In the genomic region with DNA sequence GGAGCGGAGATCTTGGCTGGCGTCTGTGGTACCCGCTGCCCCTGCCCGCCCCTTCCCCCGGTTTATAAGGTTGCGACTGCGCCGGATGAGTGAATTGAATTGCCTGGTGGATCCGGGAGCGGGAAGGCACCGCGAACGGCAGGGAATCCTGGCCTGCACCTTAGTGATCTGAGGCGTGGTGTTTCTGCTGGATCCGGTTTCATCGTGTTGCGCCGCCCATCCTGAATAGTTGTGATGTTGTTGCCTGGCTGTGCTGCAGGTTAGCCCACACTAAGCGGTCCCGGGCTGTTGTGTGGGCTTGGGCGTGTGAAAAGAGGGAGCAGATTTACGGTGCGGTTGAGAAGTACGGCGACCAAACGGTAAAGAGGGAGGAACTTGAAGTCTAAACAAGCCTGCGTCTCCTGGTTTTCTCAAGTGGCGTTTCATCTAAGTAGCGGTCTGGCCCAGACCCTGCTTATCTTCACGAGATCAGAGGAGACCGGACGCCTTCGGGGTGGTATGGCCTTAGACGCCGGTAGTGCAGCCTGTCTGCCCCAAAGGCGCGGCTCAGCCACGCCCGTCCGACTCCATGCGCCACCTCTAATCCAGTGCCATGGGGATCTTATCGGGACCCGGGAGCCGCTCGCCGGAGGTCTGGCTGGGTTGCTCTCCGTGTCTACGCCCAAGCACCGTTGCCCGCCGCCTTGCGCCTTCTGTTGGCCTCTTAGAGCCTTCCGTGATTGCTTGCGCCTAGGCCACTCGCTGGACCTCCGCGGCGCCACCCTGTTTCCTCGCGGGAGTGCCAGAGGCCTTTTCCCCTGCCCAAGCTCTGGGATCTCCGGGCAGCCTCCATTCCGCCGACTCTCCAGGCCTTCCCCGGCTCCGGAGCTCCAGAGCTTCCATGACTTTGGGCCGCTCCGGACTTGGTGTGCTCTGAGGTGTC, we compare ENCODE assay signal across 9 cellular contexts.
DNase-seq lines count a peak whose midpoint lies in the region; ATAC-seq, FAIRE-seq and TF ChIP-seq lines count a peak whose summit lies in the region.
"Had no signal": no experiment of that assay in that cellular context is flagged by ENCODE, and none has a peak within 500 bp of the region (broad histone marks: within the 10 kb centered on the region; RNA-seq: fewer than 3 reads in every experiment).

No MANE protein-coding gene starts in this region.

- H3K4me2 ChIP-seq in endothelial cell of umbilical vein (ENCODE audit: insufficient read depth, low read length): peak overlapping the region; percentile 16

- intact Hi-C loops in endothelial cell of umbilical vein (cut with micrococcal nuclease): no loop called here
- intact Hi-C loops in uterus (cut with DNase I; ENCODE audit: low total_unique reads): no loop called here

- POLR2A ChIA-PET in endothelial cell of umbilical vein (lab: Charles Lee): no interaction called here

- H3K9me3 ChIP-seq in endothelial cell of umbilical vein (replicated peaks; ENCODE audit: control insufficient read depth, insufficient read depth, low read length) (no peaks in the 10 kb centered on the region), mucosa of rectum (ENCODE audit: control insufficient read depth in 2 of 2, low read length in 2 of 2) (no peaks in the 10 kb centered on the region), uterus (no peaks in the 10 kb centered on the region)

- peak overlapping the region; percentile 83 for H3K4me3 Mint-ChIP-seq in T-helper 2 cell treated with Interferon-gamma antibody and Interleukin-4, amounts not matched to agents 5 μg/mL and 100 μg/mL, for 36 hours

- DNase-seq in NCI-H1417 (lab: John Stamatoyannopoulos, UW): peak; percentile 29 to 67 (median 57)
- DNase-seq in NCI-H1417 treated with DMSO at 0.1 percent for 48 hours (lab: John Stamatoyannopoulos, UW): no peak
- peak; percentile 16 for DNase-seq in NCI-H1105 (lab: John Stamatoyannopoulos, UW)
- DNase-seq in T-helper 2 cell treated with Interferon-gamma antibody and Interleukin-4, amounts not matched to agents 5 μg/mL and 100 μg/mL, for 36 hours (ENCODE audit: low spot score): peak; percentile 6
- DNase-seq in endothelial cell of umbilical vein (ENCODE audit: low read depth, low spot score): no peak
- peak; percentile 25 to 44 for DNase-seq in uterus

- BruUV-seq in endothelial cell of umbilical vein (replicated peaks; lab: Mats Ljungman, UMichigan): no TSS peak

- no peak for ATAC-seq in HG03108 (IDR thresholded peaks at IDR 0.05; ENCODE audit: unreplicated experiment)

- peaks cover 55% of the 10 kb centered on the region for H3K27me3 Mint-ChIP-seq in T-helper 2 cell treated with Interferon-gamma antibody and Interleukin-4, amounts not matched to agents 5 μg/mL and 100 μg/mL, for 36 hours (ENCODE audit: low read depth)

- H3K79me2 ChIP-seq in endothelial cell of umbilical vein (ENCODE audit: control insufficient read depth, insufficient read depth, low read length): no peaks in the 10 kb centered on the region

- H3K4me1 ChIP-seq in endothelial cell of umbilical vein (ENCODE audit: control insufficient read depth, extremely low read depth, insufficient read depth, low read length) (peaks cover 4% of the 10 kb centered on the region), mucosa of rectum (ENCODE audit: control insufficient read depth in 2 of 2, insufficient read depth in 2 of 2, low read length in 2 of 2) (peaks cover 18% of the 10 kb centered on the region in 2 donors), uterus (peaks cover 0 to 17% of the 10 kb centered on the region in 2 donors)

- H3K9ac ChIP-seq in endothelial cell of umbilical vein (replicated peaks; ENCODE audit: extremely low read depth, insufficient read depth, low read length) (no peak overlapping the region), mucosa of rectum (ENCODE audit: low read depth in 1 of 2, low read length in 2 of 2) (peak overlapping the region in 1 of 2 donors; percentile 55)

- CTCF ChIA-PET in endothelial cell of umbilical vein (lab: Charles Lee): no interaction called here

- H3K9me1 ChIP-seq in endothelial cell of umbilical vein (replicated peaks; ENCODE audit: control insufficient read depth, extremely low read depth, insufficient read depth, low read length): no peaks in the 10 kb centered on the region

- H3K36me3 ChIP-seq in endothelial cell of umbilical vein (ENCODE audit: control insufficient read depth in 2 of 2, extremely low read depth in 1 of 2, insufficient read depth in 2 of 2, low read length in 2 of 2) (no peaks in the 10 kb centered on the region), mucosa of rectum (ENCODE audit: control insufficient read depth in 2 of 2, insufficient read depth in 2 of 2, low read length in 2 of 2) (no peaks in the 10 kb centered on the region), uterus (no peaks in the 10 kb centered on the region)

- no peak for FAIRE-seq in endothelial cell of umbilical vein (lab: Jason Lieb, UNC)
- FAIRE-seq: colon had no signal

- peaks cover 5% of the 10 kb centered on the region for H3K36me3 Mint-ChIP-seq in T-helper 2 cell treated with Interferon-gamma antibody and Interleukin-4, amounts not matched to agents 5 μg/mL and 100 μg/mL, for 36 hours (ENCODE audit: low read depth)

- H3K9me3 Mint-ChIP-seq in T-helper 2 cell treated with Interferon-gamma antibody and Interleukin-4, amounts not matched to agents 5 μg/mL and 100 μg/mL, for 36 hours: no peaks in the 10 kb centered on the region

- TF ChIP-seq CTCF in endothelial cell of umbilical vein (IDR thresholded peaks at IDR 0.05; ENCODE audit: extremely low read depth in 1 of 2, insufficient read depth in 1 of 2, low read depth in 1 of 2, low read length in 2 of 2) (no peak), uterus (IDR thresholded peaks at IDR 0.05) (no peak)

- H3K4me3 ChIP-seq in endothelial cell of umbilical vein (replicated peaks in 1 of 3; ENCODE audit: insufficient read depth in 1 of 3, low read depth in 1 of 3, low read length in 3 of 3): peak overlapping the region in 2 of 3 experiments; percentile 16 to 34
- peak overlapping the region; percentile 50 to 73 for H3K4me3 ChIP-seq in mucosa of rectum (ENCODE audit: low read length in 2 of 2)
- H3K4me3 ChIP-seq in uterus: peak overlapping the region; percentile 27 to 48

- H4K20me1 ChIP-seq in endothelial cell of umbilical vein (replicated peaks; ENCODE audit: control insufficient read depth, extremely low read depth, insufficient read depth, low read length): no peaks in the 10 kb centered on the region

- peak overlapping the region; percentile 42 for H3K27ac Mint-ChIP-seq in T-helper 2 cell treated with Interferon-gamma antibody and Interleukin-4, amounts not matched to agents 5 μg/mL and 100 μg/mL, for 36 hours

- H3K27ac ChIP-seq in endothelial cell of umbilical vein (ENCODE audit: insufficient read depth, low read depth, low read length) (no peak overlapping the region), mucosa of rectum (ENCODE audit: low read depth in 2 of 2, low read length in 2 of 2) (no peak overlapping the region), uterus (peak overlapping the region in 1 of 2 donors; percentile 62)

- no peak for TF ChIP-seq POLR2A in endothelial cell of umbilical vein (IDR thresholded peaks at IDR 0.05; ENCODE audit: low read depth, low read length)
- peak in 1 of 2 donors; percentile 19 for TF ChIP-seq POLR2A in uterus (IDR thresholded peaks at IDR 0.05)

- H3K27me3 ChIP-seq in endothelial cell of umbilical vein (ENCODE audit: control insufficient read depth in 2 of 2, insufficient read depth in 2 of 2, low read length in 2 of 2) (peaks cover 25 to 41% of the 10 kb centered on the region in 2 experiments), mucosa of rectum (ENCODE audit: control insufficient read depth in 2 of 2, insufficient read depth in 2 of 2, low read length in 2 of 2) (peaks cover 40 to 44% of the 10 kb centered on the region in 2 donors), uterus (peaks cover 0 to 46% of the 10 kb centered on the region in 2 donors)

- H3K4me1 Mint-ChIP-seq in T-helper 2 cell treated with Interferon-gamma antibody and Interleukin-4, amounts not matched to agents 5 μg/mL and 100 μg/mL, for 36 hours (ENCODE audit: low read depth): peaks cover 24% of the 10 kb centered on the region

- peak overlapping the region; percentile 3 for H2AFZ ChIP-seq in endothelial cell of umbilical vein (ENCODE audit: low read depth, low read length)

- dilution Hi-C loops in endothelial cell of umbilical vein (cut with MboI; ENCODE audit: extremely low pct_ligation_motif_present, low sequenced_read_pairs): no loop called here

TF ChIP-seq in endothelial cell of umbilical vein, 7 proteins besides CTCF, POLR2A, EP300 and RAD21:
- TF ChIP-seq EZH2 (IDR thresholded peaks at IDR 0.05; ENCODE audit: borderline replicate concordance, low read depth, low read length, severe bottlenecking) (peak; percentile 89), POLR2AphosphoS5 (IDR thresholded peaks at IDR 0.05; ENCODE audit: insufficient read depth, low read depth, low read length) (no peak)

Comparison
In these comparisons a context has a peak if more than half of its experiments do, and no peak if none do; other contexts are left out.
1. DNase-seq: peak in NCI-H1417 (3 of 3), NCI-H1105 (single experiment), T-helper 2 cell treated with Interferon-gamma antibody and Interleukin-4, amounts not matched to agents 5 μg/mL and 100 μg/mL, for 36 hours (single experiment) and uterus (2 of 2); none in NCI-H1417 treated with DMSO at 0.1 percent for 48 hours (single experiment) and endothelial cell of umbilical vein (single experiment).
2. Peak in every context shown above with its lines, with median percentiles within 50 percentile points of each other: H3K4me3 ChIP-seq.